8 cellular contexts compared by ENCODE assay signal in the genomic region with DNA sequence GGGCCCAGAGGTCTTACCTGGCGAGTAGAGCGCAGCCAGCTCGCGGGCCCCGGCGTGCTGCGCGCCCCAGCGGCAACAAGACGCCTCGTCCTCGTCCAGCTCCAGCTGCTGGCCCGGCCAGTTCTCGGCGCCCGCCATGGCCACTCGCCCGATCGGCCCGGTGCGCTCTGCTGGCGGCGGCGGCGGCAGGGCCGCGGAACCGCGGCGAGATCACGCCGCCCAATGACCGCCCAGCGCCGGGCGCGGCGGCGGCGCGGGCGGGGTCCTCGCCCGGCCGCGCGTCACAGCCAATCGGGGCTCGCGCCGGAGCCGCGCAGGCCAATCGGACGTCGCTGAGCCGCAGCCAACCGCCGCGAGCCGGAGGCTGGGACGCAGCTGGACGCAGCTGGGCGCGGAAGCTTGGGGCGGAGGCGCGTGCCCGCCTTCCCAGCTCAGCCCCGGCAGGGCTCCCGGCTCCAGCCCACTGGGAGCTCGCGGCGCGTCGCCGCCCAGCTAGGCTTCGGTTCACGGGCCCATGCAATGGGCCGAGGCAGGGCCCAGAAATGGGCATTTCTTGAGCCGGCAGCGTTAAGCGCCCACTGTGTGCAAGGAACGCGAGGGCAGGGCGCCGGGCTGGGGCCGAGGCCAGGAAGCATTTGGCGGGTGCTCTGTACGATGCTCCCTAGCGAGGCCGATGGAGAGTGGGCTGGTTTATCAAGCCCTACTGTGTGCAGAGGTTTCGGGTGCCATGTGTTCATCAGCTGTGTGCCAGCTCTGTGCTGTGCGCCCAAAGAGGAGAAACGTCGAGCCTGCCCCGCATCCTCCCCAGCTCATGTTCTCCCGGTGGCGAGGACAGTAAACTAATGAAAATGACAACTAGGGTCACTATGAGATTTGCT. TPM values are rescaled to one million over a fixed set of nuclear protein-coding genes. Genes with fewer than 3 reads are reported as not detected.
DNase-seq lines count a peak whose midpoint lies in the region; ATAC-seq, FAIRE-seq and TF ChIP-seq lines count a peak whose summit lies in the region.

PEDS1 (minus strand) TSS at position 224 of the 878 bp plus-strand sequence; CDS start at position 138, 86 bp downstream.

- H3K27ac Mint-ChIP-seq in T-helper 17 cell = peak within 1 kb of the TSS; percentile 97

- TF ChIP-seq POLR2A in GM12891 (IDR thresholded peaks at IDR 0.05; ENCODE audit: low read depth, low read length) (peak; percentile 82), uterus (IDR thresholded peaks at IDR 0.05) (peak; percentile 84 to 94)

- H3K27me3 ChIP-seq in uterus = no peaks in the 10 kb centered on the region

- intact Hi-C loops in left ventricle myocardium superior (cut with micrococcal nuclease) = no loop called here
- intact Hi-C loops in uterus (cut with DNase I; ENCODE audit: low total_unique reads) = no loop called here

- H3K4me1 ChIP-seq in uterus = peaks cover 0 to 20% of the 10 kb centered on the region in 2 donors

- DNase-seq in GM12891 (ENCODE audit: insufficient read length, low spot score) = peak; percentile 99
- DNase-seq in NCI-H1436 (lab: John Stamatoyannopoulos, UW) = peak; percentile 80
- DNase-seq in T-helper 17 cell = peak; percentile 61 to 81 (median 78)
- DNase-seq in amygdala (lab: John Stamatoyannopoulos, UW) = peak; percentile 34 to 93 (median 80)
- DNase-seq in left ventricle myocardium superior = peak; percentile 97
- peak; percentile 93 for DNase-seq in putamen (ENCODE audit: low spot score)
- peak; percentile 86 to 91 for DNase-seq in uterus

- peak within 1 kb of the TSS; percentile 95 for H3K4me3 Mint-ChIP-seq in T-helper 17 cell

- no peaks in the 10 kb centered on the region for H3K36me3 Mint-ChIP-seq in T-helper 17 cell (ENCODE audit: low read depth)

- H3K36me3 ChIP-seq in uterus = no peaks in the 10 kb centered on the region

- peak in 2 of 4 experiments; percentile 7 to 9 for TF ChIP-seq CTCF in uterus (IDR thresholded peaks at IDR 0.05)

- H3K9me3 ChIP-seq in T-helper 17 cell (ENCODE audit: control insufficient read depth, low read length, poor library complexity, severe bottlenecking) (no peaks in the 10 kb centered on the region), uterus (no peaks in the 10 kb centered on the region)

- peaks cover 41% of the 10 kb centered on the region for H3K4me1 Mint-ChIP-seq in T-helper 17 cell

- ATAC-seq in HG02763 (IDR thresholded peaks at IDR 0.05; ENCODE audit: unreplicated experiment) (peak; percentile 91), T-helper 17 cell (peak; percentile 98), left ventricle myocardium superior (peak; percentile 96)

- H3K27ac ChIP-seq in uterus = peak within 1 kb of the TSS; percentile 83 to 86

- peak; percentile 91 for FAIRE-seq in GM12891 (lab: Jason Lieb, UNC)

- H3K4me3 ChIP-seq in uterus = peak within 1 kb of the TSS; percentile 82 to 89

- no peaks in the 10 kb centered on the region for H3K27me3 Mint-ChIP-seq in T-helper 17 cell

TF ChIP-seq in GM12891, 5 proteins besides CTCF, POLR2A, EP300 and RAD21:
- peak; percentile 28; the same call in 1 of the 2 replicates for TF ChIP-seq POU2F2 (IDR thresholded peaks at IDR 0.05; ENCODE audit: low read depth, low read length)
- TF ChIP-seq TAF1 (IDR thresholded peaks at IDR 0.05; ENCODE audit: low read depth, low read length) = peak; percentile 34; the same call in 1 of the 2 replicates
- no peak for TF ChIP-seq SPI1 (IDR thresholded peaks at IDR 0.05; ENCODE audit: low read depth, low read length)
- peak; percentile 74 for TF ChIP-seq POLR2AphosphoS5 (IDR thresholded peaks at IDR 0.05; ENCODE audit: low read depth, low read length)

RNA-seq across cellular contexts. Expression of gene PEDS1, which starts in this region (rescaled TPM):
- polyA plus RNA-seq in GM12891 (2012; ENCODE audit: low read depth, missing spikeins) = 10.1 TPM
- 10 to 100 TPM; 14.3 to 22.6 TPM for total RNA-seq in T-helper 17 cell
- 31.1 TPM for total RNA-seq in left ventricle myocardium superior
- 10 to 100 TPM in 1 of 4 donors, 1 to 10 TPM in 3; 1.5 to 19.8 (median 6.1) TPM for total RNA-seq in uterus

Comparison
In these comparisons a context has a peak if more than half of its experiments do, and no peak if none do; other contexts are left out.
1. Peak in every context shown above with its lines: DNase-seq, ATAC-seq, H3K4me3 ChIP-seq and H3K27ac ChIP-seq.